Comparison of ENCODE assay signal across 1 cellular context in the genomic region with DNA sequence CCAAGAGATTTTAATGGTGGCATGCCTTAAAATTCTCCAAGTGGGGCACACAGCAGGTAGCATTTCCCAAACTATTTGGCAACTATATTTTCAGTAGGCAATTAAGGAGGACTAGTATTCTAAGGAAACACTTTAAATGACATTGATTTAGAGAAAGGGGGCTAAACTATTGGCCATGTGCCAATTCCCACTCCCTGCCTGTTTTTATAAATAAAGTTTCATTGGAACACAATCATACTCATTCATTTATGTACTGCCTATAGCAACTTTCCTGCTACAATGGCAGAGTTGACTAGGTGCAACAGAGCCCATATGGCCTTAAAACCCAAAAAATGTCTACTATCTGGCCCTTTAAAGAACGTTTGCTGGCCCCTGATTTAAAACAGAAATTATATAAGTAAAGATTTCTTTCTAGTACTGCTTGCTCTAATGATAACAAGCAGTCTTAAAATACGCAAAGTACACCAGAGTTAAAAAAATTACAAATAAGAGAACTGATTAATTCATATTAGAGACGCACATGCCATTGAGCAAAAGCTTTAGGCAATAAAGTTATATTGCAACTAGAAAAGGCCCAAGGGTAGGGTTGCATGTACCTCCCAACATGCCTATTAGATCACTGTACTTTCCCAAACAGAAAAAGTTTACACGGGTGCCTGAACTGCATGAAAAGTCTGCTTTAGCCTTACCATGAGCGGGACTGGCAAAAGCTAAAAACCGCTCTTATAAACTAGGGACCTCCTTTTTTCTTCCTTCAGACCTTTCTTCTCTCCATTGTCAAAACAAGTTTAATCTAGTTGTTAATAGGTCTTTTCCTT.
TF ChIP-seq lines count a peak whose summit lies in the region.

No MANE protein-coding gene starts in this region.

TF ChIP-seq in K562, 482 proteins besides CTCF, POLR2A, EP300 and RAD21:
- peak; percentile 90 for TF ChIP-seq NFIC (IDR thresholded peaks at IDR 0.05)
- no peak for TF ChIP-seq ZNF764 (CRISPR knock-in tag; IDR thresholded peaks at IDR 0.05; ENCODE audit: low read depth)
- TF ChIP-seq, protein P1, sequence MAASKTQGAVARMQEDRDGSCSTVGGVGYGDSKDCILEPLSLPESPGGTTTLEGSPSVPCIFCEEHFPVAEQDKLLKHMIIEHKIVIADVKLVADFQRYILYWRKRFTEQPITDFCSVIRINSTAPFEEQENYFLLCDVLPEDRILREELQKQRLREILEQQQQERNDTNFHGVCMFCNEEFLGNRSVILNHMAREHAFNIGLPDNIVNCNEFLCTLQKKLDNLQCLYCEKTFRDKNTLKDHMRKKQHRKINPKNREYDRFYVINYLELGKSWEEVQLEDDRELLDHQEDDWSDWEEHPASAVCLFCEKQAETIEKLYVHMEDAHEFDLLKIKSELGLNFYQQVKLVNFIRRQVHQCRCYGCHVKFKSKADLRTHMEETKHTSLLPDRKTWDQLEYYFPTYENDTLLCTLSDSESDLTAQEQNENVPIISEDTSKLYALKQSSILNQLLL (CRISPR knock-in tag; IDR thresholded peaks at IDR 0.05; ENCODE audit: borderline replicate concordance) = peak; percentile 91; the same call in 1 of the 2 replicates
- peak; percentile 36; the same call in 1 of the 2 replicates for TF ChIP-seq MTF1 (CRISPR knock-in tag; IDR thresholded peaks at IDR 0.05; ENCODE audit: borderline replicate concordance)
- TF ChIP-seq ZNF707 (CRISPR knock-in tag; conservative IDR thresholded peaks at IDR 0.05) = 0 out of 2 replicates have a peak, but pooled peaks have one; percentile 27
- no peak for TF ChIP-seq MIER1 (IDR thresholded peaks at IDR 0.05; ENCODE audit: low read depth)
- TF ChIP-seq, protein P2, sequence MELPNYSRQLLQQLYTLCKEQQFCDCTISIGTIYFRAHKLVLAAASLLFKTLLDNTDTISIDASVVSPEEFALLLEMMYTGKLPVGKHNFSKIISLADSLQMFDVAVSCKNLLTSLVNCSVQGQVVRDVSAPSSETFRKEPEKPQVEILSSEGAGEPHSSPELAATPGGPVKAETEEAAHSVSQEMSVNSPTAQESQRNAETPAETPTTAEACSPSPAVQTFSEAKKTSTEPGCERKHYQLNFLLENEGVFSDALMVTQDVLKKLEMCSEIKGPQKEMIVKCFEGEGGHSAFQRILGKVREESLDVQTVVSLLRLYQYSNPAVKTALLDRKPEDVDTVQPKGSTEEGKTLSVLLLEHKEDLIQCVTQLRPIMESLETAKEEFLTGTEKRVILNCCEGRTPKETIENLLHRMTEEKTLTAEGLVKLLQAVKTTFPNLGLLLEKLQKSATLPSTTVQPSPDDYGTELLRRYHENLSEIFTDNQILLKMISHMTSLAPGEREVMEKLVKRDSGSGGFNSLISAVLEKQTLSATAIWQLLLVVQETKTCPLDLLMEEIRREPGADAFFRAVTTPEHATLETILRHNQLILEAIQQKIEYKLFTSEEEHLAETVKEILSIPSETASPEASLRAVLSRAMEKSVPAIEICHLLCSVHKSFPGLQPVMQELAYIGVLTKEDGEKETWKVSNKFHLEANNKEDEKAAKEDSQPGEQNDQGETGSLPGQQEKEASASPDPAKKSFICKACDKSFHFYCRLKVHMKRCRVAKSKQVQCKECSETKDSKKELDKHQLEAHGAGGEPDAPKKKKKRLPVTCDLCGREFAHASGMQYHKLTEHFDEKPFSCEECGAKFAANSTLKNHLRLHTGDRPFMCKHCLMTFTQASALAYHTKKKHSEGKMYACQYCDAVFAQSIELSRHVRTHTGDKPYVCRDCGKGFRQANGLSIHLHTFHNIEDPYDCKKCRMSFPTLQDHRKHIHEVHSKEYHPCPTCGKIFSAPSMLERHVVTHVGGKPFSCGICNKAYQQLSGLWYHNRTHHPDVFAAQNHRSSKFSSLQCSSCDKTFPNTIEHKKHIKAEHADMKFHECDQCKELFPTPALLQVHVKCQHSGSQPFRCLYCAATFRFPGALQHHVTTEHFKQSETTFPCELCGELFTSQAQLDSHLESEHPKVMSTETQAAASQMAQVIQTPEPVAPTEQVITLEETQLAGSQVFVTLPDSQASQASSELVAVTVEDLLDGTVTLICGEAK (IDR thresholded peaks at IDR 0.05) = peak; percentile 56; the same call in 1 of the 2 replicates
- TF ChIP-seq, protein P2 (CRISPR knock-in tag; IDR thresholded peaks at IDR 0.05) = no peak
- TF ChIP-seq ERF (CRISPR knock-in tag; IDR thresholded peaks at IDR 0.05) = no peak
- peak; percentile 50; the same call in 1 of the 2 replicates for TF ChIP-seq NFIX (CRISPR knock-in tag; IDR thresholded peaks at IDR 0.05; ENCODE audit: low read depth)
- TF ChIP-seq SIN3A (IDR thresholded peaks at IDR 0.05; ENCODE audit: borderline replicate concordance in 2 of 2, control insufficient read depth in 1 of 2, low read depth in 2 of 2, low read length in 2 of 2) = no peak
- TF ChIP-seq, protein P3, sequence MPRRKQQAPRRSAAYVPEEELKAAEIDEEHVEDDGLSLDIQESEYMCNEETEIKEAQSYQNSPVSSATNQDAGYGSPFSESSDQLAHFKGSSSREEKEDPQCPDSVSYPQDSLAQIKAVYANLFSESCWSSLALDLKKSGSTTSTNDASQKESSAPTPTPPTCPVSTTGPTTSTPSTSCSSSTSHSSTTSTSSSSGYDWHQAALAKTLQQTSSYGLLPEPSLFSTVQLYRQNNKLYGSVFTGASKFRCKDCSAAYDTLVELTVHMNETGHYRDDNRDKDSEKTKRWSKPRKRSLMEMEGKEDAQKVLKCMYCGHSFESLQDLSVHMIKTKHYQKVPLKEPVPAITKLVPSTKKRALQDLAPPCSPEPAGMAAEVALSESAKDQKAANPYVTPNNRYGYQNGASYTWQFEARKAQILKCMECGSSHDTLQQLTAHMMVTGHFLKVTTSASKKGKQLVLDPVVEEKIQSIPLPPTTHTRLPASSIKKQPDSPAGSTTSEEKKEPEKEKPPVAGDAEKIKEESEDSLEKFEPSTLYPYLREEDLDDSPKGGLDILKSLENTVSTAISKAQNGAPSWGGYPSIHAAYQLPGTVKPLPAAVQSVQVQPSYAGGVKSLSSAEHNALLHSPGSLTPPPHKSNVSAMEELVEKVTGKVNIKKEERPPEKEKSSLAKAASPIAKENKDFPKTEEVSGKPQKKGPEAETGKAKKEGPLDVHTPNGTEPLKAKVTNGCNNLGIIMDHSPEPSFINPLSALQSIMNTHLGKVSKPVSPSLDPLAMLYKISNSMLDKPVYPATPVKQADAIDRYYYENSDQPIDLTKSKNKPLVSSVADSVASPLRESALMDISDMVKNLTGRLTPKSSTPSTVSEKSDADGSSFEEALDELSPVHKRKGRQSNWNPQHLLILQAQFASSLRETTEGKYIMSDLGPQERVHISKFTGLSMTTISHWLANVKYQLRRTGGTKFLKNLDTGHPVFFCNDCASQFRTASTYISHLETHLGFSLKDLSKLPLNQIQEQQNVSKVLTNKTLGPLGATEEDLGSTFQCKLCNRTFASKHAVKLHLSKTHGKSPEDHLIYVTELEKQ (CRISPR knock-in tag; IDR thresholded peaks at IDR 0.05) = no peak
- TF ChIP-seq CAMTA2 (CRISPR knock-in tag; conservative IDR thresholded peaks at IDR 0.05) = no peak
- TF ChIP-seq PPARD (CRISPR knock-in tag; IDR thresholded peaks at IDR 0.05) = 0 out of 2 replicates have a peak, but pooled peaks have one; percentile 53
- TF ChIP-seq, protein P4, sequence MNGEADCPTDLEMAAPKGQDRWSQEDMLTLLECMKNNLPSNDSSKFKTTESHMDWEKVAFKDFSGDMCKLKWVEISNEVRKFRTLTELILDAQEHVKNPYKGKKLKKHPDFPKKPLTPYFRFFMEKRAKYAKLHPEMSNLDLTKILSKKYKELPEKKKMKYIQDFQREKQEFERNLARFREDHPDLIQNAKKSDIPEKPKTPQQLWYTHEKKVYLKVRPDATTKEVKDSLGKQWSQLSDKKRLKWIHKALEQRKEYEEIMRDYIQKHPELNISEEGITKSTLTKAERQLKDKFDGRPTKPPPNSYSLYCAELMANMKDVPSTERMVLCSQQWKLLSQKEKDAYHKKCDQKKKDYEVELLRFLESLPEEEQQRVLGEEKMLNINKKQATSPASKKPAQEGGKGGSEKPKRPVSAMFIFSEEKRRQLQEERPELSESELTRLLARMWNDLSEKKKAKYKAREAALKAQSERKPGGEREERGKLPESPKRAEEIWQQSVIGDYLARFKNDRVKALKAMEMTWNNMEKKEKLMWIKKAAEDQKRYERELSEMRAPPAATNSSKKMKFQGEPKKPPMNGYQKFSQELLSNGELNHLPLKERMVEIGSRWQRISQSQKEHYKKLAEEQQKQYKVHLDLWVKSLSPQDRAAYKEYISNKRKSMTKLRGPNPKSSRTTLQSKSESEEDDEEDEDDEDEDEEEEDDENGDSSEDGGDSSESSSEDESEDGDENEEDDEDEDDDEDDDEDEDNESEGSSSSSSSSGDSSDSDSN (IDR thresholded peaks at IDR 0.05; ENCODE audit: borderline replicate concordance in 1 of 2, low read depth in 2 of 2, low read length in 2 of 2) = no peak
